11 cellular contexts compared by ENCODE assay signal in the genomic region with DNA sequence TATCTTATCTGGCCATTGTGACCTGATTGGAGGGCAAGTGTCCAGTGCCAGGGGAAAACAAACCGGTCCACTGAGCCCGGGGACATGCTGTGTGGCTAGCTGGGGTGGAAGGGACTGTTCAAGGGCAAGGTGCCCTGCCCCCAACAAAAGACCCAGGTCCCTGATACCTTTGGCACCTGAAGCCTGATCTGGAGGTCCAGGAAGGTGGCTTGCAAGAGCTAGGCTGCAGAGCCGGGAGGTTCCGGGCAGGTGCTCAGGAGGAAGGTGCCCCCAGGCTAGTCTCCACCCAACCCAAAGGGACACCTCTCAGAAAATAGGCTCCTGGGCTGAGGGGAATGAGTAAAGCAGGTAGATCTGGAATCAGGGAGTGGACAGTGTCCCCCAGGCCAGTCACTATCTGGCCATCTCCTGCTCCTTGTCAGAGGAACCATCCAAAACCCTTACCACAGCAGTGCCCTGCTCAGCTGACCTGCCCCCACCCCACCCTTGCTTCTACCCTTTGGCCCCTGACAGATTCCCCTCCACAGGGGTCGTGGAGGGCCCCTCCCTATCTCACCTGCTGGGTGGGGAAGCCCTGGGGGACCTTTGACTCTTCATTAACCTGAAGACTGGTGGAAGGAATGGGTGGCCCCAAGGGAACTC. TPM values are rescaled to one million over a fixed set of nuclear protein-coding genes. Genes with fewer than 3 reads are reported as not detected.
A peak's percentile ranks its signal among the peaks of the same experiment; 100 is the strongest.
DNase-seq lines count a peak whose midpoint lies in the region; FAIRE-seq and TF ChIP-seq lines count a peak whose summit lies in the region.
"Had no signal": no experiment of that assay in that cellular context is flagged by ENCODE, and none has a peak within 500 bp of the region (broad histone marks: within the 10 kb centered on the region; RNA-seq: fewer than 3 reads in every experiment).

No MANE protein-coding gene starts in this region.

- no peak for TF ChIP-seq POLR2A in stomach (IDR thresholded peaks at IDR 0.05)

- intact Hi-C loops in activated naive CD4-positive, alpha-beta T cell treated with anti-CD3 and anti-CD28 coated beads for 36 hours (cut with micrococcal nuclease) = loop anchor here (1.0 kb wide), 4 partner anchors 11 to 113 kb away; partner anchors contain the start of gene NHERF1
- intact Hi-C loops in activated T-helper 1 cell treated with anti-CD3 and anti-CD28 coated beads, Interleukin-12 subunit alpha, Interleukin-12 subunit beta, Interleukin-2, Interleukin-4 antibody, amounts not matched to agents 30 ng/mL and 10 ng/mL and 1 ng/mL, durations not matched to agents 14 hours and 24 hours and 36 hours (cut with micrococcal nuclease) = loop anchor here (1.0 kb wide), 2 partner anchors 26 to 113 kb away; no protein-coding TSS in a partner anchor
- intact Hi-C loops in stomach (cut with DNase I; ENCODE audit: low total_unique reads) = no loop called here

- no peak overlapping the region for H3K4me3 Mint-ChIP-seq in activated naive CD4-positive, alpha-beta T cell treated with anti-CD3 and anti-CD28 coated beads for 36 hours
- H3K4me3 Mint-ChIP-seq in activated T-helper 1 cell treated with anti-CD3 and anti-CD28 coated beads, Interleukin-12 subunit alpha, Interleukin-12 subunit beta, Interleukin-2, Interleukin-4 antibody, amounts not matched to agents 30 ng/mL and 10 ng/mL and 1 ng/mL, durations not matched to agents 14 hours and 24 hours and 36 hours = no peak overlapping the region
- H3K4me3 Mint-ChIP-seq in immature natural killer cell = no peak overlapping the region

- TF ChIP-seq EP300 in stomach (IDR thresholded peaks at IDR 0.05) = no peak

- H3K27me3 Mint-ChIP-seq in activated naive CD4-positive, alpha-beta T cell treated with anti-CD3 and anti-CD28 coated beads for 36 hours (ENCODE audit: low read depth) = no peaks in the 10 kb centered on the region
- no peaks in the 10 kb centered on the region for H3K27me3 Mint-ChIP-seq in activated T-helper 1 cell treated with anti-CD3 and anti-CD28 coated beads, Interleukin-12 subunit alpha, Interleukin-12 subunit beta, Interleukin-2, Interleukin-4 antibody, amounts not matched to agents 30 ng/mL and 10 ng/mL and 1 ng/mL, durations not matched to agents 14 hours and 24 hours and 36 hours (ENCODE audit: insufficient read depth)
- peaks cover 0 to 6% (median 4%) of the 10 kb centered on the region in 3 donors for H3K27me3 Mint-ChIP-seq in immature natural killer cell (ENCODE audit: low read depth in 3 of 3)
- H3K27me3 Mint-ChIP-seq: naive B cell had no signal

- peak overlapping the region; percentile 27 to 78 (median 74) for H3K27ac ChIP-seq in stomach
- H3K27ac ChIP-seq: uterus had no signal

- no peak for TF ChIP-seq CTCF in stomach (IDR thresholded peaks at IDR 0.05)

- peaks cover 27% of the 10 kb centered on the region for H3K4me1 Mint-ChIP-seq in activated naive CD4-positive, alpha-beta T cell treated with anti-CD3 and anti-CD28 coated beads for 36 hours (ENCODE audit: low read depth)
- peaks cover 26% of the 10 kb centered on the region for H3K4me1 Mint-ChIP-seq in activated T-helper 1 cell treated with anti-CD3 and anti-CD28 coated beads, Interleukin-12 subunit alpha, Interleukin-12 subunit beta, Interleukin-2, Interleukin-4 antibody, amounts not matched to agents 30 ng/mL and 10 ng/mL and 1 ng/mL, durations not matched to agents 14 hours and 24 hours and 36 hours (ENCODE audit: low read depth)
- peaks cover 42 to 46% of the 10 kb centered on the region in 2 donors for H3K4me1 Mint-ChIP-seq in immature natural killer cell

- FAIRE-seq in RCC 7860 (lab: Jason Lieb, UNC) = no peak

- H3K27me3 ChIP-seq in stomach = no peaks in the 10 kb centered on the region
- H3K27me3 ChIP-seq: uterus had no signal

- peaks cover 31 to 66% (median 63%) of the 10 kb centered on the region in 4 donors for H3K36me3 ChIP-seq in stomach
- H3K36me3 ChIP-seq: uterus had no signal

- H3K9me3 Mint-ChIP-seq in activated naive CD4-positive, alpha-beta T cell treated with anti-CD3 and anti-CD28 coated beads for 36 hours = no peaks in the 10 kb centered on the region
- no peaks in the 10 kb centered on the region for H3K9me3 Mint-ChIP-seq in activated T-helper 1 cell treated with anti-CD3 and anti-CD28 coated beads, Interleukin-12 subunit alpha, Interleukin-12 subunit beta, Interleukin-2, Interleukin-4 antibody, amounts not matched to agents 30 ng/mL and 10 ng/mL and 1 ng/mL, durations not matched to agents 14 hours and 24 hours and 36 hours
- no peaks in the 10 kb centered on the region for H3K9me3 Mint-ChIP-seq in immature natural killer cell
- H3K9me3 Mint-ChIP-seq: naive B cell had no signal

- peaks cover 19% of the 10 kb centered on the region for H3K36me3 Mint-ChIP-seq in activated naive CD4-positive, alpha-beta T cell treated with anti-CD3 and anti-CD28 coated beads for 36 hours (ENCODE audit: low read depth)
- peaks cover 51% of the 10 kb centered on the region for H3K36me3 Mint-ChIP-seq in activated T-helper 1 cell treated with anti-CD3 and anti-CD28 coated beads, Interleukin-12 subunit alpha, Interleukin-12 subunit beta, Interleukin-2, Interleukin-4 antibody, amounts not matched to agents 30 ng/mL and 10 ng/mL and 1 ng/mL, durations not matched to agents 14 hours and 24 hours and 36 hours (ENCODE audit: low read depth)
- peaks cover 0 to 19% (median 8%) of the 10 kb centered on the region in 3 donors for H3K36me3 Mint-ChIP-seq in immature natural killer cell

- DNase-seq in activated naive CD4-positive, alpha-beta T cell treated with anti-CD3 and anti-CD28 coated beads for 36 hours = no peak
- no peak for DNase-seq in activated naive CD4-positive, alpha-beta T cell treated with anti-CD3 and anti-CD28 coated beads, Interleukin-2, amount 50 U/mL, for 16 hours
- DNase-seq in activated T-helper 1 cell treated with anti-CD3 and anti-CD28 coated beads, Interleukin-12 subunit alpha, Interleukin-12 subunit beta, Interleukin-2, Interleukin-4 antibody, amounts not matched to agents 30 ng/mL and 10 ng/mL and 1 ng/mL, durations not matched to agents 14 hours and 24 hours and 36 hours (ENCODE audit: low spot score) = no peak
- no peak for DNase-seq in immature natural killer cell
- DNase-seq in stomach = peak; percentile 79
- no peak for DNase-seq in NCI-H2081 treated with DMSO at 0.1 percent for 48 hours (lab: John Stamatoyannopoulos, UW)
- DNase-seq in RCC 7860 (ENCODE audit: low spot score) = no peak
- DNase-seq in DMS153 (lab: John Stamatoyannopoulos, UW) = no peak
- DNase-seq: uterus had no signal

- CTCF ChIA-PET in activated naive CD4-positive, alpha-beta T cell treated with anti-CD3 and anti-CD28 coated beads for 36 hours (lab: Charles Lee) = interaction anchor here (0.6 to 3.6 kb wide), 10 partner anchors 10 to 113 kb away, joined by 3 to 59 read pairs (median 10); partner anchors contain the start of gene RAB37

- peak overlapping the region; percentile 79 for H3K27ac Mint-ChIP-seq in activated naive CD4-positive, alpha-beta T cell treated with anti-CD3 and anti-CD28 coated beads for 36 hours
- peak overlapping the region; percentile 48 for H3K27ac Mint-ChIP-seq in activated T-helper 1 cell treated with anti-CD3 and anti-CD28 coated beads, Interleukin-12 subunit alpha, Interleukin-12 subunit beta, Interleukin-2, Interleukin-4 antibody, amounts not matched to agents 30 ng/mL and 10 ng/mL and 1 ng/mL, durations not matched to agents 14 hours and 24 hours and 36 hours
- H3K27ac Mint-ChIP-seq in immature natural killer cell = peak overlapping the region in 5 of 6 donors; percentile 36 to 87 (median 76)

- no peak overlapping the region for H3K4me3 ChIP-seq in stomach
- H3K4me3 ChIP-seq: uterus had no signal

- WGBS in stomach, 5 donors = 19 to 50% (median 31%) methylated on average over 5 of the region's 5 CpGs

- H3K4me1 ChIP-seq in stomach = peaks cover 37 to 52% (median 41%) of the 10 kb centered on the region in 4 donors
- H3K4me1 ChIP-seq: uterus had no signal

- H3K9me3 ChIP-seq in stomach = no peaks in the 10 kb centered on the region
- H3K9me3 ChIP-seq: uterus had no signal

RNA-seq across cellular contexts. Expression of gene NAT9, which starts 6.2 kb away (rescaled TPM):
- 10 to 100 TPM; 42.1 to 43.9 TPM for total RNA-seq in activated naive CD4-positive, alpha-beta T cell treated with anti-CD3 and anti-CD28 coated beads for 36 hours
- total RNA-seq in activated T-helper 1 cell treated with anti-CD3 and anti-CD28 coated beads, Interleukin-12 subunit alpha, Interleukin-12 subunit beta, Interleukin-2, Interleukin-4 antibody, amounts not matched to agents 30 ng/mL and 10 ng/mL and 1 ng/mL, durations not matched to agents 14 hours and 24 hours and 36 hours = 69.0 and 70.8 TPM in 2 replicates
- polyA plus RNA-seq in immature natural killer cell = 10 to 100 TPM in 1 of 3 donors, 1 to 10 TPM in 2; 4.3 to 11.2 (median 6.3) TPM
- total RNA-seq in stomach = 10 to 100 TPM; 15.8 to 33.5 (median 24.0) TPM
- 10 to 100 TPM; 14.5 to 29.7 (median 19.7) TPM for polyA plus RNA-seq in stomach

RNA-seq across cellular contexts. Expression of gene NHERF1, which starts 21.5 kb away (rescaled TPM):
- 10 to 100 TPM; 70.8 to 77.6 TPM for total RNA-seq in activated naive CD4-positive, alpha-beta T cell treated with anti-CD3 and anti-CD28 coated beads for 36 hours
- total RNA-seq in activated T-helper 1 cell treated with anti-CD3 and anti-CD28 coated beads, Interleukin-12 subunit alpha, Interleukin-12 subunit beta, Interleukin-2, Interleukin-4 antibody, amounts not matched to agents 30 ng/mL and 10 ng/mL and 1 ng/mL, durations not matched to agents 14 hours and 24 hours and 36 hours = 142 and 153 TPM in 2 replicates
- polyA plus RNA-seq in immature natural killer cell = 1,000 to 10,000 TPM in 1 of 3 donors, 100 to 1,000 TPM in 2; 566 to 1,121 (median 751) TPM
- 100 to 1,000 TPM in 2 of 5 donors, 10 to 100 TPM in 3; 14.9 to 152 (median 81.0) TPM for total RNA-seq in stomach
- polyA plus RNA-seq in stomach = 10 to 100 TPM; 76.8 to 92.5 (median 83.7) TPM

RNA-seq across cellular contexts. Expression of gene RAB37, which starts 32.9 kb away (rescaled TPM):
- 1 to 10 TPM; 2.1 to 2.3 TPM for total RNA-seq in activated naive CD4-positive, alpha-beta T cell treated with anti-CD3 and anti-CD28 coated beads for 36 hours
- 6.0 and 6.1 TPM in 2 replicates for total RNA-seq in activated T-helper 1 cell treated with anti-CD3 and anti-CD28 coated beads, Interleukin-12 subunit alpha, Interleukin-12 subunit beta, Interleukin-2, Interleukin-4 antibody, amounts not matched to agents 30 ng/mL and 10 ng/mL and 1 ng/mL, durations not matched to agents 14 hours and 24 hours and 36 hours
- polyA plus RNA-seq in immature natural killer cell = 100 to 1,000 TPM; 208 to 218 (median 212) TPM
- total RNA-seq in stomach = 1 to 10 TPM in 2 of 5 donors, not detected in 3; 2.0 to 8.7 TPM
- polyA plus RNA-seq in stomach = 10 to 100 TPM in 1 of 3 donors, 1 to 10 TPM in 2; 2.0 to 42.9 (median 5.3) TPM

RNA-seq across cellular contexts. Expression of gene CD300LF, which starts 57.3 kb away (rescaled TPM):
- total RNA-seq in activated naive CD4-positive, alpha-beta T cell treated with anti-CD3 and anti-CD28 coated beads for 36 hours = not detected
- total RNA-seq in activated T-helper 1 cell treated with anti-CD3 and anti-CD28 coated beads, Interleukin-12 subunit alpha, Interleukin-12 subunit beta, Interleukin-2, Interleukin-4 antibody, amounts not matched to agents 30 ng/mL and 10 ng/mL and 1 ng/mL, durations not matched to agents 14 hours and 24 hours and 36 hours = not detected in 2 replicates
- polyA plus RNA-seq in immature natural killer cell (1 to 10 TPM; 1.9 to 4.2 (median 2.0) TPM), stomach (under 1 TPM in 2 of 3 donors, not detected in 1; 0.75 to 0.95 TPM)
- 1 to 10 TPM in 1 of 5 donors, not detected in 4; 3.9 TPM for total RNA-seq in stomach
- polyA plus RNA-seq: AG04450 had no signal
